21 cellular contexts compared by ENCODE assay signal in genomic region chr11:126978155-126978554, GRCh38. TPM values are rescaled to one million over a fixed set of nuclear protein-coding genes. Genes with fewer than 3 reads are reported as not detected.
DNase-seq lines count a peak whose midpoint lies in the region.
"Had no signal": no experiment of that assay in that cellular context is flagged by ENCODE, and none has a peak within 500 bp of the region (broad histone marks: within the 10 kb centered on the region; RNA-seq: fewer than 3 reads in every experiment).

No MANE protein-coding gene starts in this region.

- H3K27ac ChIP-seq in angular gyrus (ENCODE audit: low read depth, low read length), result peak overlapping the region; percentile 99
- H3K27ac ChIP-seq in iPS DF 6.9 (ENCODE audit: low read length), result no peak overlapping the region
- H3K27ac ChIP-seq in substantia nigra (ENCODE audit: low read depth, low read length, poor library complexity, severe bottlenecking), result peak overlapping the region; percentile 98
- H3K27ac ChIP-seq in Karpas-422 (ENCODE audit: low read length), result no peak overlapping the region
- H3K27ac ChIP-seq: BLaER1 treated with 17β-estradiol and CSF1 and Interleukin-3, amounts not matched to agents 10 nM and 100 nM; SJSA1; upper lobe of right lung had no signal

- WGBS in iPS DF 6.9 (ENCODE audit: insufficient coverage, insufficient read length), result no CpG with 5 or more reads among the region's 3 CpGs

- H2AFZ ChIP-seq in Karpas-422 (ENCODE audit: low read length), result no peak overlapping the region

- H3K27me3 ChIP-seq in iPS DF 6.9 (ENCODE audit: control insufficient read depth, insufficient read depth, low read length) (no peaks in the 10 kb centered on the region), Karpas-422 (ENCODE audit: low read length) (no peaks in the 10 kb centered on the region)
- H3K27me3 ChIP-seq: BLaER1 treated with 17β-estradiol and CSF1 and Interleukin-3, amounts not matched to agents 10 nM and 100 nM; SJSA1 had no signal

- no peaks in the 10 kb centered on the region for H4K20me1 ChIP-seq in Karpas-422 (ENCODE audit: insufficient read depth, low read depth, low read length)
- H4K20me1 ChIP-seq: BLaER1 treated with 17β-estradiol and CSF1 and Interleukin-3, amounts not matched to agents 10 nM and 100 nM had no signal

- H3K4me1 ChIP-seq in iPS DF 6.9 (ENCODE audit: control insufficient read depth, insufficient read depth, low read length), result peaks cover 7% of the 10 kb centered on the region; the same call in 1 of the 2 replicates
- no peaks in the 10 kb centered on the region for H3K4me1 ChIP-seq in Karpas-422 (ENCODE audit: low read length)
- H3K4me1 ChIP-seq: BLaER1 treated with 17β-estradiol and CSF1 and Interleukin-3, amounts not matched to agents 10 nM and 100 nM; SJSA1; upper lobe of right lung had no signal

- H3K9me3 ChIP-seq in iPS DF 6.9 (ENCODE audit: control insufficient read depth, insufficient read depth, low read length) (no peaks in the 10 kb centered on the region), Karpas-422 (ENCODE audit: low read length) (no peaks in the 10 kb centered on the region)
- H3K9me3 ChIP-seq: BLaER1 treated with 17β-estradiol and CSF1 and Interleukin-3, amounts not matched to agents 10 nM and 100 nM; SJSA1; upper lobe of right lung had no signal

- H3K36me3 ChIP-seq in iPS DF 6.9 (ENCODE audit: control insufficient read depth, insufficient read depth, low read length), result no peaks in the 10 kb centered on the region
- H3K36me3 ChIP-seq in Karpas-422 (ENCODE audit: insufficient read depth, low read length), result no peaks in the 10 kb centered on the region
- H3K36me3 ChIP-seq: BLaER1 treated with 17β-estradiol and CSF1 and Interleukin-3, amounts not matched to agents 10 nM and 100 nM; SJSA1; upper lobe of right lung had no signal

- DNase-seq in NCI-H146 (lab: John Stamatoyannopoulos, UW), result peak; percentile 78
- peak; percentile 66 for DNase-seq in iPS DF 6.9 (ENCODE audit: low read depth, low spot score)
- DNase-seq in substantia nigra (lab: John Stamatoyannopoulos, UW), result no peak
- no peak for DNase-seq in NCI-H446 treated with DMSO at 0.1 percent for 48 hours (lab: John Stamatoyannopoulos, UW)
- DNase-seq in NCI-H1417 (lab: John Stamatoyannopoulos, UW), result no peak
- no peak for DNase-seq in Karpas-422
- DNase-seq: activated CD4-positive, CD25-positive, alpha-beta regulatory T cell treated with anti-CD3 and anti-CD28 coated beads, Interleukin-2, amount 50 U/mL, for 72 hours; activated CD8-positive, alpha-beta T cell treated with anti-CD3 and anti-CD28 coated beads, Interleukin-2, amount 10 ng/mL, durations not matched to agents 7 days and 5 days; activated gamma-delta T cell treated with Interleukin-2 at 50 U/mL for 16 hours; GF-D8; KBM-7; NCI-H1694; right cardiac atrium; stimulated activated CD4-positive, alpha-beta T cell treated with anti-CD3 and anti-CD28 coated beads, Interleukin-2, amount 100 ng/mL, for 48 hours; T-helper 1 cell; upper lobe of right lung had no signal

- H3K9ac ChIP-seq in Karpas-422 (ENCODE audit: low read length), result no peak overlapping the region
- H3K9ac ChIP-seq: BLaER1 treated with 17β-estradiol and CSF1 and Interleukin-3, amounts not matched to agents 10 nM and 100 nM had no signal

- no peak overlapping the region for H3K4me2 ChIP-seq in Karpas-422 (ENCODE audit: low read depth, low read length, poor library complexity, severe bottlenecking)
- H3K4me2 ChIP-seq: BLaER1 treated with 17β-estradiol and CSF1 and Interleukin-3, amounts not matched to agents 10 nM and 100 nM had no signal

- H3K4me3 ChIP-seq in iPS DF 6.9 (ENCODE audit: low read length), result no peak overlapping the region
- H3K4me3 ChIP-seq in Karpas-422 (ENCODE audit: low read length), result no peak overlapping the region
- H3K4me3 ChIP-seq: BLaER1 treated with 17β-estradiol and CSF1 and Interleukin-3, amounts not matched to agents 10 nM and 100 nM; SJSA1; upper lobe of right lung had no signal

- H3K79me2 ChIP-seq in Karpas-422 (ENCODE audit: low read length), result no peaks in the 10 kb centered on the region

- H3K9me2 ChIP-seq in Karpas-422 (replicated peaks; ENCODE audit: insufficient read depth, low read length), result no peaks in the 10 kb centered on the region

RNA-seq across cellular contexts. Expression of gene KIRREL3, which starts 22.4 kb away (rescaled TPM):
- total RNA-seq in Karpas-422 (2014; rRNA removed; shearing (Covaris generic); ENCODE audit: low replicate concordance), result not detected in 2 replicates
- total RNA-seq: activated CD8-positive, alpha-beta T cell treated with anti-CD3 and anti-CD28 coated beads, Interleukin-2, amount 10 ng/mL, durations not matched to agents 7 days and 5 days; endothelial cell of umbilical vein; subcutaneous adipose tissue; upper lobe of right lung had no signal

Comparison
In these comparisons a context has a peak if more than half of its experiments do, and no peak if none do; other contexts are left out.
1. DNase-seq: peak in NCI-H146 (single experiment) and iPS DF 6.9 (single experiment); none in substantia nigra (0 of 49), NCI-H446 treated with DMSO at 0.1 percent for 48 hours (single experiment), NCI-H1417 (0 of 3) and Karpas-422 (single experiment).
2. H3K27ac ChIP-seq: peak in angular gyrus (single experiment) and substantia nigra (single experiment); none in iPS DF 6.9 (single experiment) and Karpas-422 (single experiment).